ENCODE assay signal across 8 cellular contexts in genomic region chr11:128519353-128519752, GRCh38.
DNase-seq lines count a peak whose midpoint lies in the region; ATAC-seq and TF ChIP-seq lines count a peak whose summit lies in the region.

No MANE protein-coding gene starts in this region.

- DNase-seq in activated CD8-positive, alpha-beta memory T cell treated with anti-CD3 and anti-CD28 coated beads, Interleukin-2, amount 10 ng/mL, durations not matched to agents 7 days and 5 days: no peak
- DNase-seq in activated CD8-positive, alpha-beta memory T cell treated with anti-CD3 and anti-CD28 coated beads, Interleukin-2, amount 50 U/mL, for 4 hours: no peak
- DNase-seq in germinal center (ENCODE audit: low spot score): peak; percentile 33
- DNase-seq in superior temporal gyrus (ENCODE audit: extremely low spot score): peak; percentile 18
- no peak for DNase-seq in NCI-H2107 (lab: John Stamatoyannopoulos, UW)
- DNase-seq in GM10248 (ENCODE audit: extremely low spot score): no peak
- DNase-seq in amygdala (lab: John Stamatoyannopoulos, UW): no peak

- H3K27ac Mint-ChIP-seq in activated CD8-positive, alpha-beta memory T cell treated with anti-CD3 and anti-CD28 coated beads, Interleukin-2, amount 10 ng/mL, durations not matched to agents 7 days and 5 days: peak overlapping the region; percentile 99

- TF ChIP-seq CTCF in GM10248 (IDR thresholded peaks at IDR 0.05; ENCODE audit: control extremely low read depth, extremely low read depth, low read depth, missing control alignments): no peak

- peak overlapping the region; percentile 99 for H3K4me3 Mint-ChIP-seq in activated CD8-positive, alpha-beta memory T cell treated with anti-CD3 and anti-CD28 coated beads, Interleukin-2, amount 10 ng/mL, durations not matched to agents 7 days and 5 days

- peak; percentile 73 for TF ChIP-seq POLR2A in Raji (IDR thresholded peaks at IDR 0.05; ENCODE audit: insufficient read depth, low read depth, low read length)

- peaks cover 37% of the 10 kb centered on the region for H3K4me1 Mint-ChIP-seq in activated CD8-positive, alpha-beta memory T cell treated with anti-CD3 and anti-CD28 coated beads, Interleukin-2, amount 10 ng/mL, durations not matched to agents 7 days and 5 days

- POLR2A ChIA-PET in GM10248 (lab: Yijun Ruan, JAX): no interaction called here

- no peaks in the 10 kb centered on the region for H3K9me3 Mint-ChIP-seq in activated CD8-positive, alpha-beta memory T cell treated with anti-CD3 and anti-CD28 coated beads, Interleukin-2, amount 10 ng/mL, durations not matched to agents 7 days and 5 days (ENCODE audit: low read depth)

- no peaks in the 10 kb centered on the region for H3K27me3 Mint-ChIP-seq in activated CD8-positive, alpha-beta memory T cell treated with anti-CD3 and anti-CD28 coated beads, Interleukin-2, amount 10 ng/mL, durations not matched to agents 7 days and 5 days

- CTCF ChIA-PET in activated CD8-positive, alpha-beta memory T cell treated with anti-CD3 and anti-CD28 coated beads, Interleukin-2, amount 10 ng/mL, durations not matched to agents 7 days and 5 days (lab: Charles Lee): interaction anchor here (0.8 to 8.7 kb wide), 14 partner anchors 16 to 312 kb away, joined by 3 to 108 read pairs (median 8); no protein-coding TSS in a partner anchor
- CTCF ChIA-PET in GM10248 (lab: Yijun Ruan, JAX): interaction anchor here (0.9 to 6.3 kb wide), 12 partner anchors 9 to 311 kb away, joined by 3 to 70 read pairs (median 6); no protein-coding TSS in a partner anchor

- peaks cover 77% of the 10 kb centered on the region for H3K36me3 Mint-ChIP-seq in activated CD8-positive, alpha-beta memory T cell treated with anti-CD3 and anti-CD28 coated beads, Interleukin-2, amount 10 ng/mL, durations not matched to agents 7 days and 5 days

- ATAC-seq in activated CD8-positive, alpha-beta memory T cell treated with anti-CD3 and anti-CD28 coated beads, Interleukin-2, amount 10 ng/mL, durations not matched to agents 7 days and 5 days: no peak

Comparison
In these comparisons a context has a peak if more than half of its experiments do, and no peak if none do; other contexts are left out.
1. DNase-seq: peak in germinal center (single experiment) and superior temporal gyrus (single experiment); none in activated CD8-positive, alpha-beta memory T cell treated with anti-CD3 and anti-CD28 coated beads, Interleukin-2, amount 10 ng/mL, durations not matched to agents 7 days and 5 days (single experiment), activated CD8-positive, alpha-beta memory T cell treated with anti-CD3 and anti-CD28 coated beads, Interleukin-2, amount 50 U/mL, for 4 hours (single experiment), NCI-H2107 (single experiment), GM10248 (single experiment) and amygdala (0 of 56).